ENCODE assay signal across 21 cellular contexts in genomic region chr11:17631702-17632365, GRCh38.
DNase-seq lines count a peak whose midpoint lies in the region; TF ChIP-seq lines count a peak whose summit lies in the region.
"Had no signal": no experiment of that assay in that cellular context is flagged by ENCODE, and none has a peak within 500 bp of the region (broad histone marks: within the 10 kb centered on the region; RNA-seq: fewer than 3 reads in every experiment).

No MANE protein-coding gene starts in this region.

- peaks cover 14% of the 10 kb centered on the region for H3K27me3 Mint-ChIP-seq in activated CD4-positive, alpha-beta T cell treated with anti-CD3 and anti-CD28 coated beads, Interleukin-2, amount 10 ng/mL, durations not matched to agents 24 days and 14 days
- H3K27me3 Mint-ChIP-seq: CD4-positive, CD25-positive, alpha-beta regulatory T cell had no signal

- no peak overlapping the region for H2AK5ac ChIP-seq in trophoblast cell (ENCODE audit: low read length)

- TF ChIP-seq CTCF in WERI-Rb-1 (IDR thresholded peaks at IDR 0.05; ENCODE audit: low read depth, low read length), result peak; percentile 14; the same call in 1 of the 2 replicates

- H3K27ac Mint-ChIP-seq in activated CD4-positive, alpha-beta T cell treated with anti-CD3 and anti-CD28 coated beads, Interleukin-2, amount 10 ng/mL, durations not matched to agents 24 days and 14 days, result no peak overlapping the region
- H3K27ac Mint-ChIP-seq: CD4-positive, CD25-positive, alpha-beta regulatory T cell had no signal

- H2AFZ ChIP-seq in trophoblast cell (ENCODE audit: insufficient read depth, low read length, poor library complexity), result no peak overlapping the region

- H2BK12ac ChIP-seq in trophoblast cell (ENCODE audit: low read length), result no peak overlapping the region

- H4K91ac ChIP-seq in trophoblast cell (ENCODE audit: low read depth, low read length), result no peak overlapping the region

- no peak overlapping the region for H3K27ac ChIP-seq in WERI-Rb-1
- H3K27ac ChIP-seq in trophoblast cell (ENCODE audit: low read depth, low read length), result no peak overlapping the region
- H3K27ac ChIP-seq: HL-60, KMS-11, SJSA1 had no signal

- peak; percentile 47 for DNase-seq in activated CD4-positive, alpha-beta T cell treated with anti-CD3 and anti-CD28 coated beads, Interleukin-2, amount 10 ng/mL, durations not matched to agents 24 days and 14 days
- DNase-seq in activated CD4-positive, alpha-beta T cell treated with anti-CD3 and anti-CD28 coated beads, Interleukin-2, amount 50 U/mL, for 1 hour, result no peak
- DNase-seq in H7 (peak; percentile 31), WERI-Rb-1 (peak; percentile 9), trophoblast cell (no peak), NCI-H748 treated with DMSO at 0.1 percent for 48 hours (lab: John Stamatoyannopoulos, UW) (no peak)
- no peak for DNase-seq in stimulated activated CD4-positive, alpha-beta T cell treated with anti-CD3 and anti-CD28 coated beads, Interleukin-15, amount 100 ng/mL, for 24 hours
- no peak for DNase-seq in effector CD4-positive, alpha-beta T cell
- DNase-seq: BE2C; CD4-positive, CD25-positive, alpha-beta regulatory T cell; DMS79; NCI-H1105; NCI-H1694 treated with DMSO at 0.1 percent for 48 hours; NCI-H2107; NCI-H2227 treated with DMSO at 0.1 percent for 48 hours; NCI-H510A treated with DMSO at 0.1 percent for 48 hours; NCI-H774; OCI-M1 had no signal

- no peaks in the 10 kb centered on the region for H3K79me1 ChIP-seq in trophoblast cell (ENCODE audit: low read length)

- H4K12ac ChIP-seq in trophoblast cell (ENCODE audit: low read depth, low read length), result no peak overlapping the region

- H3K14ac ChIP-seq in trophoblast cell (ENCODE audit: low read length), result no peak overlapping the region

- no peaks in the 10 kb centered on the region for H3K9me3 Mint-ChIP-seq in activated CD4-positive, alpha-beta T cell treated with anti-CD3 and anti-CD28 coated beads, Interleukin-2, amount 10 ng/mL, durations not matched to agents 24 days and 14 days

- no peak overlapping the region for H3K4me2 ChIP-seq in trophoblast cell (ENCODE audit: low read length)
- H3K4me2 ChIP-seq: KMS-11 had no signal

- H4K8ac ChIP-seq in trophoblast cell (ENCODE audit: low read depth, low read length), result no peak overlapping the region

- no peak overlapping the region for H3K23ac ChIP-seq in trophoblast cell (ENCODE audit: low read length)

- H3K36me3 Mint-ChIP-seq in activated CD4-positive, alpha-beta T cell treated with anti-CD3 and anti-CD28 coated beads, Interleukin-2, amount 10 ng/mL, durations not matched to agents 24 days and 14 days (ENCODE audit: low read depth), result no peaks in the 10 kb centered on the region
- H3K36me3 Mint-ChIP-seq: CD4-positive, CD25-positive, alpha-beta regulatory T cell had no signal

- no peaks in the 10 kb centered on the region for H3K36me3 ChIP-seq in H7 (replicated peaks; ENCODE audit: control insufficient read depth, insufficient read depth, low read length)
- H3K36me3 ChIP-seq in WERI-Rb-1, result no peaks in the 10 kb centered on the region
- H3K36me3 ChIP-seq in trophoblast cell (ENCODE audit: control insufficient read depth in 1 of 2, insufficient read depth in 2 of 2, low read length in 2 of 2), result no peaks in the 10 kb centered on the region
- H3K36me3 ChIP-seq: BE2C, SJSA1 had no signal

- H3K9ac ChIP-seq in trophoblast cell (ENCODE audit: low read length), result no peak overlapping the region
- H3K9ac ChIP-seq: KMS-11 had no signal

- no peaks in the 10 kb centered on the region for H3K4me1 Mint-ChIP-seq in activated CD4-positive, alpha-beta T cell treated with anti-CD3 and anti-CD28 coated beads, Interleukin-2, amount 10 ng/mL, durations not matched to agents 24 days and 14 days
- H3K4me1 Mint-ChIP-seq: CD4-positive, CD25-positive, alpha-beta regulatory T cell had no signal

- no peak overlapping the region for H3K4ac ChIP-seq in trophoblast cell (ENCODE audit: low read depth, low read length)

- H3K18ac ChIP-seq in trophoblast cell (ENCODE audit: low read length), result no peak overlapping the region

- H3K79me2 ChIP-seq in trophoblast cell (ENCODE audit: control insufficient read depth, insufficient read depth, low read length, poor library complexity), result no peaks in the 10 kb centered on the region

- H2BK120ac ChIP-seq in trophoblast cell (ENCODE audit: insufficient read depth, low read length, poor library complexity), result no peak overlapping the region

- no CpG with 5 or more reads among the region's 19 CpGs for WGBS in trophoblast cell (ENCODE audit: extremely low coverage, insufficient coverage, insufficient read length)

- intact Hi-C loops in activated CD4-positive, alpha-beta T cell treated with anti-CD3 and anti-CD28 coated beads, Interleukin-2, amount 10 ng/mL, durations not matched to agents 24 days and 14 days (cut with micrococcal nuclease), result no loop called here

- H3K4me3 Mint-ChIP-seq in activated CD4-positive, alpha-beta T cell treated with anti-CD3 and anti-CD28 coated beads, Interleukin-2, amount 10 ng/mL, durations not matched to agents 24 days and 14 days, result no peak overlapping the region
- H3K4me3 Mint-ChIP-seq: CD4-positive, CD25-positive, alpha-beta regulatory T cell had no signal

- H3K4me1 ChIP-seq in trophoblast cell (ENCODE audit: control insufficient read depth in 1 of 2, insufficient read depth in 2 of 2, low read length in 2 of 2), result no peaks in the 10 kb centered on the region
- H3K4me1 ChIP-seq: BE2C, SJSA1 had no signal

- H3K4me3 ChIP-seq in H7 (ENCODE audit: insufficient read depth, low read depth, low read length) (no peak overlapping the region), WERI-Rb-1 (ENCODE audit: low read depth, low read length) (no peak overlapping the region), trophoblast cell (ENCODE audit: low read depth, low read length) (peak overlapping the region; percentile 42)
- H3K4me3 ChIP-seq: SJSA1 had no signal

- H3K27me3 ChIP-seq in H7 (ENCODE audit: control insufficient read depth, insufficient read depth, low read length), result no peaks in the 10 kb centered on the region
- no peaks in the 10 kb centered on the region for H3K27me3 ChIP-seq in WERI-Rb-1 (ENCODE audit: insufficient read depth, low read depth, severe bottlenecking)
- no peaks in the 10 kb centered on the region for H3K27me3 ChIP-seq in trophoblast cell (ENCODE audit: insufficient read depth, low read length)
- H3K27me3 ChIP-seq: BE2C had no signal

- H2BK5ac ChIP-seq in trophoblast cell (ENCODE audit: low read depth, low read length, poor library complexity), result no peak overlapping the region

- no peaks in the 10 kb centered on the region for H3K9me3 ChIP-seq in WERI-Rb-1 (ENCODE audit: severe bottlenecking)
- peaks cover 4% of the 10 kb centered on the region for H3K9me3 ChIP-seq in trophoblast cell (ENCODE audit: insufficient read depth, low read depth, low read length)
- H3K9me3 ChIP-seq: BE2C, SJSA1 had no signal

Comparison
In these comparisons a context has a peak if more than half of its experiments do, and no peak if none do; other contexts are left out.
1. DNase-seq: peak in activated CD4-positive, alpha-beta T cell treated with anti-CD3 and anti-CD28 coated beads, Interleukin-2, amount 10 ng/mL, durations not matched to agents 24 days and 14 days (single experiment), H7 (single experiment) and WERI-Rb-1 (single experiment); none in activated CD4-positive, alpha-beta T cell treated with anti-CD3 and anti-CD28 coated beads, Interleukin-2, amount 50 U/mL, for 1 hour (single experiment), trophoblast cell (0 of 2), stimulated activated CD4-positive, alpha-beta T cell treated with anti-CD3 and anti-CD28 coated beads, Interleukin-15, amount 100 ng/mL, for 24 hours (single experiment), NCI-H748 treated with DMSO at 0.1 percent for 48 hours (single experiment) and effector CD4-positive, alpha-beta T cell (single experiment).